Comparison of ENCODE assay signal across 8 cellular contexts in genomic region chr12:56723352-56723751, GRCh38. TPM values are rescaled to one million over a fixed set of nuclear protein-coding genes. Genes with fewer than 3 reads are reported as not detected.
DNase-seq lines count a peak whose midpoint lies in the region; ATAC-seq and TF ChIP-seq lines count a peak whose summit lies in the region.

No MANE protein-coding gene starts in this region.

- WGBS in sigmoid colon, 2 donors = 13 to 45% methylated on average over 3 of the region's 3 CpGs

- no peak for ATAC-seq in GM21423 (IDR thresholded peaks at IDR 0.05; ENCODE audit: unreplicated experiment)
- no peak for ATAC-seq in HG02571 (IDR thresholded peaks at IDR 0.05; ENCODE audit: unreplicated experiment)

- H3K9ac ChIP-seq in SK-N-MC (ENCODE audit: insufficient read length) = peak overlapping the region; percentile 100

- POLR2A ChIA-PET in HEK293T (lab: Yijun Ruan, JAX) = interaction anchor here (1.0 to 3.2 kb wide), 5 partner anchors 13 to 63 kb away, joined by 3 to 18 read pairs (median 4); partner anchors contain the start of gene PTGES3

- TF ChIP-seq CTCF in GM12864 (IDR thresholded peaks at IDR 0.05; ENCODE audit: low read depth, low read length, missing control alignments) (no peak), fibroblast of mammary gland (conservative IDR thresholded peaks at IDR 0.05; ENCODE audit: control insufficient read depth, insufficient read depth, low read depth, low read length) (no peak), sigmoid colon (IDR thresholded peaks at IDR 0.05) (no peak)

- H3K4me3 ChIP-seq in GM12864 (ENCODE audit: low read depth, low read length) (peak overlapping the region; percentile 96), SK-N-MC (peak overlapping the region; percentile 87), fibroblast of mammary gland (ENCODE audit: control insufficient read depth, low read depth, low read length) (peak overlapping the region; percentile 100), sigmoid colon (peak overlapping the region; percentile 59 to 97 (median 68))

- H3K36me3 ChIP-seq in SK-N-MC (ENCODE audit: insufficient read depth, low read length) (peaks cover 64% of the 10 kb centered on the region), sigmoid colon (peaks cover 6 to 44% (median 13%) of the 10 kb centered on the region in 4 donors)

- CTCF ChIA-PET in HEK293T (lab: Yijun Ruan, JAX) = interaction anchor here (0.9 to 1.0 kb wide), 2 partner anchors 86 to 88 kb away, joined by 3 read pairs; no protein-coding TSS in a partner anchor

- H3K4me1 ChIP-seq in sigmoid colon = peaks cover 0 to 63% (median 59%) of the 10 kb centered on the region in 4 donors

- H3K27ac ChIP-seq in SK-N-MC (peak overlapping the region; percentile 94), sigmoid colon (peak overlapping the region; percentile 88 to 96 (median 90))

- DNase-seq in GM12864 (ENCODE audit: low read depth) (no peak), SK-N-MC (ENCODE audit: low read depth, low spot score) (no peak), fibroblast of mammary gland (ENCODE audit: low read depth) (no peak), sigmoid colon (no peak), GM19240 (ENCODE audit: insufficient read length, low spot score) (no peak), HEK293T (ENCODE audit: extremely low spot score) (no peak)

- TF ChIP-seq EP300 in sigmoid colon (IDR thresholded peaks at IDR 0.05) = no peak

- H3K9me3 ChIP-seq in SK-N-MC (ENCODE audit: low read depth, low read length) = no peaks in the 10 kb centered on the region
- H3K9me3 ChIP-seq in sigmoid colon = no peaks in the 10 kb centered on the region

- TF ChIP-seq POLR2A in sigmoid colon (IDR thresholded peaks at IDR 0.05) = no peak

- H3K27me3 ChIP-seq in sigmoid colon = no peaks in the 10 kb centered on the region

- intact Hi-C loops in sigmoid colon (cut with DNase I) = no loop called here

TF ChIP-seq in HEK293T, 16 proteins besides CTCF, POLR2A, EP300 and RAD21:
- TF ChIP-seq FOXK2 (IDR thresholded peaks at IDR 0.05) = no peak
- no peak for TF ChIP-seq TARDBP (IDR thresholded peaks at IDR 0.05)
- TF ChIP-seq L3MBTL2 (conservative IDR thresholded peaks at IDR 0.05) = no peak
- no peak for TF ChIP-seq FOXM1 (IDR thresholded peaks at IDR 0.05; ENCODE audit: borderline replicate concordance)
- no peak for TF ChIP-seq ZNF384 (IDR thresholded peaks at IDR 0.05)
- no peak for TF ChIP-seq LEF1 (IDR thresholded peaks at IDR 0.05; ENCODE audit: borderline replicate concordance)
- TF ChIP-seq CTBP1 (IDR thresholded peaks at IDR 0.05; ENCODE audit: borderline replicate concordance) = no peak
- no peak for TF ChIP-seq FOXA1 (IDR thresholded peaks at IDR 0.05)
- no peak for TF ChIP-seq SUZ12 (IDR thresholded peaks at IDR 0.05)
- TF ChIP-seq SP1 (IDR thresholded peaks at IDR 0.05) = no peak
- no peak for TF ChIP-seq PKNOX1 (IDR thresholded peaks at IDR 0.05)

RNA-seq across cellular contexts. Expression of gene NACA, which starts 1.7 kb away (rescaled TPM):
- 1,000 to 10,000 TPM; 1,056 to 1,536 (median 1,356) TPM for total RNA-seq in sigmoid colon
- 1,000 to 10,000 TPM; 1,639 to 2,405 (median 1,646) TPM for polyA plus RNA-seq in sigmoid colon

RNA-seq across cellular contexts. Expression of gene PRIM1, which starts 28.8 kb away (rescaled TPM):
- 1 to 10 TPM; 3.9 to 7.5 (median 6.5) TPM for total RNA-seq in sigmoid colon
- polyA plus RNA-seq in sigmoid colon = 10 to 100 TPM in 1 of 3 donors, 1 to 10 TPM in 2; 2.4 to 11.0 (median 5.3) TPM

RNA-seq across cellular contexts. Expression of gene PTGES3, which starts 35.3 kb away (rescaled TPM):
- total RNA-seq in sigmoid colon = 100 to 1,000 TPM in 3 of 4 donors, 10 to 100 TPM in 1; 92.8 to 156 (median 120) TPM
- 100 to 1,000 TPM; 179 to 209 (median 185) TPM for polyA plus RNA-seq in sigmoid colon

RNA-seq across cellular contexts. Expression of gene HSD17B6, which starts 39.8 kb away (rescaled TPM):
- total RNA-seq in sigmoid colon = 10 to 100 TPM; 31.0 to 69.2 (median 55.8) TPM
- 1 to 10 TPM in 2 of 3 donors, under 1 TPM in 1; 0.92 to 3.5 (median 1.2) TPM for polyA plus RNA-seq in sigmoid colon
